Comparison of ENCODE assay signal across 8 cellular contexts in genomic region chr6:100881707-100882040, GRCh38. TPM values are rescaled to one million over a fixed set of nuclear protein-coding genes. Genes with fewer than 3 reads are reported as not detected.
DNase-seq lines count a peak whose midpoint lies in the region; ATAC-seq and TF ChIP-seq lines count a peak whose summit lies in the region.

No MANE protein-coding gene starts in this region.

- TF ChIP-seq CTCF in 22Rv1 (IDR thresholded peaks at IDR 0.05): no peak
- TF ChIP-seq CTCF in GM12865 (IDR thresholded peaks at IDR 0.05; ENCODE audit: insufficient read depth, low read depth, low read length, missing control alignments): no peak
- TF ChIP-seq CTCF in cardiac fibroblast (IDR thresholded peaks at IDR 0.05; ENCODE audit: low read depth, low read length): no peak

- peaks cover 16% of the 10 kb centered on the region for H3K4me1 Mint-ChIP-seq in memory B cell

- H3K9me3 Mint-ChIP-seq in memory B cell: no peaks in the 10 kb centered on the region

- peak overlapping the region; percentile 96 for H3K4me3 ChIP-seq in GM12865 (ENCODE audit: low read depth, low read length)
- H3K4me3 ChIP-seq in cardiac fibroblast (replicated peaks in 1 of 2; ENCODE audit: low read depth in 2 of 2, low read length in 2 of 2): peak overlapping the region; percentile 84 to 88
- peak overlapping the region; percentile 84 for H3K4me3 ChIP-seq in urinary bladder (ENCODE audit: low read depth, low read length)

- H3K36me3 Mint-ChIP-seq in memory B cell: no peaks in the 10 kb centered on the region

- H3K4me3 Mint-ChIP-seq in memory B cell: peak overlapping the region; percentile 100

- no peaks in the 10 kb centered on the region for H3K27me3 Mint-ChIP-seq in memory B cell

- ATAC-seq in memory B cell (ENCODE audit: low read depth): peak; percentile 1
- no peak for ATAC-seq in HG03469 (IDR thresholded peaks at IDR 0.05; ENCODE audit: unreplicated experiment)
- no peak for ATAC-seq in GM18909 (IDR thresholded peaks at IDR 0.05; ENCODE audit: poor library complexity, unreplicated experiment)

- no peaks in the 10 kb centered on the region for H3K4me1 ChIP-seq in urinary bladder (ENCODE audit: insufficient read depth)

- no peak for DNase-seq in GM12865 (ENCODE audit: low read depth)
- DNase-seq in NCI-H128 (lab: John Stamatoyannopoulos, UW; ENCODE audit: unreplicated experiment): peak; percentile 25
- DNase-seq in cardiac fibroblast (ENCODE audit: low read depth in 2 of 2): peak in 1 of 2 donors; percentile 20
- no peak for DNase-seq in memory B cell (ENCODE audit: low spot score in 2 of 2)

- 3% methylated on average over 6 of the region's 6 CpGs for whole genome bisulfite sequencing in urinary bladder

- H3K27ac ChIP-seq in 22Rv1 (peak overlapping the region; percentile 77), urinary bladder (ENCODE audit: low read depth) (peak overlapping the region; percentile 92)

- peak overlapping the region; percentile 98 for H3K27ac Mint-ChIP-seq in memory B cell

- H3K36me3 ChIP-seq in urinary bladder (ENCODE audit: insufficient read depth): no peaks in the 10 kb centered on the region

RNA-seq across cellular contexts. Expression of gene ASCC3, which starts 0.5 kb away (rescaled TPM):
- 89.5 TPM for total RNA-seq in urinary bladder
- polyA plus RNA-seq in urinary bladder: 12.3 TPM
